In the genomic region with DNA sequence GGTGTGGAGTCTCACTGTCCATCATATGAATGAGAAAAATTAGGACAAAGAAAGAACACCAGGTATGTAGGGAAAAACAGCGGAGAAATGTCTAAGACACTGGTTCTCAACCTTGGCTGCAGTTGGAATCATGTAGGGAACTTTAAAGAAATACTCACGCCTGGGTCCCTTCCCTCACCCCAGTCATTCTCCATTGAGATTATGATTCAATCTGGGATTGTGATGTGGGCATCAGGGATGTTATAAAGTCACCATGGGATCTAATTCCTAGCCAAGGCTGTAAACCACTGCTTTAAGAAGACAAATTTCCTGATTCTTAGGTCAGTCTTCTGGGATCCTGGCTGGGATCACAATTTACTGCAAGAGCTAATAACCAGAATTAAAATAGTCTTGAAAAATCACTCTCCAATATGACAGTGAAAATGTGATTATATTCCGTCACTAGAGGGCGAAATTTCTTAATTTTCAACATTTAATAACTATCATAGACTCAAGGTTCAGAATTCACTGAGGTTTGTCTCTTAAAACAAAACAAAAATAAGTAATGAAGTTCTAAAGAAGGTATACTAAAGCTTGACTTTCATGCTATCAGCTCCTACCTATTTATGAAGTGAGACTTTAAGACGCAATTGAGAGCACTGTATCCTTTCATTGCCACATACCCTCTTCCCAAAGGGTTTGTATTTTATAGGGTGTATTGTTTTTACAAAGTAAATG, we compare ENCODE assay signal across 8 cellular contexts.
A peak's percentile ranks its signal among the peaks of the same experiment; 100 is the strongest.
DNase-seq lines count a peak whose midpoint lies in the region; ATAC-seq and TF ChIP-seq lines count a peak whose summit lies in the region.

No MANE protein-coding gene starts in this region.

- no peaks in the 10 kb centered on the region for H3K27me3 ChIP-seq in body of pancreas

- no peaks in the 10 kb centered on the region for H3K9me3 ChIP-seq in body of pancreas

- 35 to 37% methylated on average over 5 of the region's 5 CpGs for WGBS in body of pancreas, 2 donors

- no peak for ATAC-seq in body of pancreas
- ATAC-seq in HG03108 (IDR thresholded peaks at IDR 0.05; ENCODE audit: unreplicated experiment) = no peak
- ATAC-seq in HG02970 (IDR thresholded peaks at IDR 0.05; ENCODE audit: low FRiP score, unreplicated experiment) = no peak

- H3K36me3 ChIP-seq in body of pancreas (replicated peaks in 1 of 2; ENCODE audit: insufficient read depth in 1 of 2, low read depth in 2 of 2) = no peaks in the 10 kb centered on the region

- no peak for TF ChIP-seq POLR2A in body of pancreas (IDR thresholded peaks at IDR 0.05)

- DNase-seq in NCI-H2107 treated with DMSO at 0.1 percent for 48 hours (lab: John Stamatoyannopoulos, UW; ENCODE audit: unreplicated experiment) = peak; percentile 6
- DNase-seq in NCI-H2107 (lab: John Stamatoyannopoulos, UW) = no peak
- DNase-seq in NCI-H1092 (lab: John Stamatoyannopoulos, UW) = peak; percentile 15
- no peak for DNase-seq in body of pancreas
- DNase-seq in lung microvascular endothelial cell (ENCODE audit: low read depth in 2 of 2) = peak; percentile 43 to 58
- DNase-seq in NCI-H2029 (lab: John Stamatoyannopoulos, UW) = no peak

- no peak overlapping the region for H3K27ac ChIP-seq in body of pancreas

- no peak overlapping the region for H3K4me3 ChIP-seq in body of pancreas

- intact Hi-C loops in body of pancreas (cut with DNase I) = loop anchor here (10.0 kb wide), 2 partner anchors 80 to 150 kb away; no protein-coding TSS in a partner anchor

- H3K4me1 ChIP-seq in body of pancreas = no peaks in the 10 kb centered on the region

- TF ChIP-seq CTCF in body of pancreas (IDR thresholded peaks at IDR 0.05) = peak in 6 of 7 experiments; percentile 39 to 59 (median 50)

Comparison
In these comparisons a context has a peak if more than half of its experiments do, and no peak if none do; other contexts are left out.
1. DNase-seq: peak in NCI-H2107 treated with DMSO at 0.1 percent for 48 hours (single experiment), NCI-H1092 (single experiment) and lung microvascular endothelial cell (2 of 2); none in NCI-H2107 (single experiment), body of pancreas (0 of 4) and NCI-H2029 (single experiment).